ENCODE assay signal across 10 cellular contexts in genomic region chr9:72823971-72824370, GRCh38.
"Had no signal": no experiment of that assay in that cellular context is flagged by ENCODE, and none has a peak within 500 bp of the region (broad histone marks: within the 10 kb centered on the region; RNA-seq: fewer than 3 reads in every experiment).

No MANE protein-coding gene starts in this region.

- H3K9me3 ChIP-seq: HAP-1 had no signal

- ATAC-seq: GM23338, HCT116 had no signal

- H3K9ac ChIP-seq: GM23248 had no signal

- H3K9me3 Mint-ChIP-seq: GM23338, H9, HFFc6 had no signal

- H3K27ac ChIP-seq: GM23248 had no signal

- H2AFZ ChIP-seq: GM23248, GM23338 had no signal

- DNase-seq: GM23248, GOT3, H7, H9, HCEC 1CT, HFFc6 had no signal

- H3K4me3 Mint-ChIP-seq: GM23338, H9, HFFc6 had no signal

- H3K27ac Mint-ChIP-seq: GM23338, HFFc6 had no signal

- FAIRE-seq: H54 had no signal

- H3K36me3 ChIP-seq: HAP-1 had no signal

- H3K4me2 ChIP-seq: GM23338 had no signal

- H3K4me3 ChIP-seq: GM23248, GM23338, HAP-1 had no signal
